Comparison of ENCODE assay signal across 1 cellular context in the genomic region with DNA sequence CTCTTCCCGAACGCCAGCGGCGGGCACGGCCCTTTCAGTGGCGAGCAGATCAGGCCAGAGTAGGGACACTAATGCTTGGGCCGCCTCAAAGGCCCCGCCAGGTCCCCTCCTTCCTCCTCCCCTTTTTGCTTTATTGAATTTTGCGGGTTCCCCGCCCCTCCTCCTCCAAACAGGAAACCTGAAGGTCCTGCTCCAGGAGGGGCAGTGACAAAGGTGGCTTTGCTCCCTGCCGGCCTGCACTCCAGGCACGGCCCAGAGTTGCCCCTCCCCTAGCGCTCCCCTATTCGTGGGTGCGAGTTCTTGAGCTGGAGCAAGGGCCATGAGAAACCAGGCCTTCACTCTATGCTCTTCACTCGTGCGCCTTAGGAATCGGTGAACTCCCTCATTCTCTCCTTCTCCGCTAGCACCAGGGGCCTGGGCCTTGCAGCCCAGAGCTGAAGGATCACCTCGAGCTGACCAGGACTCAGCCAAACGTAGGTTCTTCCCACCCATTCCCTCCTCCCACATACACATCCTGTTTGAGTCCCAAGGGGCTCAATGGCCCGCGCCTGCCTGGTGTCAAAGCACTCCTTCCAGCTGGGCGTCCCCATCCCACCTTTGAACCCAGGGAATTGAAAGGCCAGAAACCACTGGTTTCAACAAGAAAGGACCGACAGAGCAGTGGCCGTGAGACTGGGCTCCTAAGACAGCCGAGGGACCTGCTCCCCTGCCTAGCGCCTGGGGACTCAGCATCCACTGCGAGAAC.
TF ChIP-seq lines count a peak whose summit lies in the region.

No MANE protein-coding gene starts in this region.

TF ChIP-seq in HepG2, 621 proteins besides CTCF, POLR2A, EP300 and RAD21:
- TF ChIP-seq ZNF646 (CRISPR knock-in tag; IDR thresholded peaks at IDR 0.05) (no peak), ZBTB33 (CRISPR knock-in tag; IDR thresholded peaks at IDR 0.05) (0 out of 2 replicates have a peak, but pooled peaks have one; percentile 33), ZNF83 (CRISPR knock-in tag; IDR thresholded peaks at IDR 0.05; ENCODE audit: borderline replicate concordance) (no peak), CREB1 (IDR thresholded peaks at IDR 0.05) (no peak), CREB1 (CRISPR knock-in tag; IDR thresholded peaks at IDR 0.05) (no peak), ZNF563 (CRISPR knock-in tag; IDR thresholded peaks at IDR 0.05) (0 out of 2 replicates have a peak, but pooled peaks have one; percentile 24), PHF21A (CRISPR knock-in tag; IDR thresholded peaks at IDR 0.05) (peak; percentile 35; the same call in 1 of the 2 replicates), SATB2 (CRISPR knock-in tag; IDR thresholded peaks at IDR 0.05) (no peak), GTF3A (CRISPR knock-in tag; conservative IDR thresholded peaks at IDR 0.05) (no peak), FOSL1 (CRISPR knock-in tag; IDR thresholded peaks at IDR 0.05; ENCODE audit: borderline replicate concordance) (no peak), RCOR2 (CRISPR knock-in tag; IDR thresholded peaks at IDR 0.05) (no peak), FOXJ3 (CRISPR knock-in tag; IDR thresholded peaks at IDR 0.05; ENCODE audit: borderline replicate concordance) (no peak), ZNF326 (CRISPR knock-in tag; IDR thresholded peaks at IDR 0.05; ENCODE audit: borderline replicate concordance) (no peak), KDM5B (CRISPR knock-in tag; IDR thresholded peaks at IDR 0.05; ENCODE audit: borderline replicate concordance) (no peak), ZNF710 (CRISPR knock-in tag; IDR thresholded peaks at IDR 0.05; ENCODE audit: borderline replicate concordance) (0 out of 2 replicates have a peak, but pooled peaks have one; percentile 17), SNAPC5 (CRISPR knock-in tag; IDR thresholded peaks at IDR 0.05; ENCODE audit: borderline replicate concordance) (no peak), MTF1 (CRISPR knock-in tag; IDR thresholded peaks at IDR 0.05) (no peak), MAFK (conservative IDR thresholded peaks at IDR 0.05 in 1 of 2, IDR thresholded peaks at IDR 0.05 in 1 of 2; ENCODE audit: low read length in 2 of 2) (no peak), SAP130 (CRISPR knock-in tag; IDR thresholded peaks at IDR 0.05; ENCODE audit: low read depth) (0 out of 2 replicates have a peak, but pooled peaks have one; percentile 3), MED8 (CRISPR knock-in tag; IDR thresholded peaks at IDR 0.05; ENCODE audit: insufficient replicate concordance) (peak; percentile 13), RNF2 (conservative IDR thresholded peaks at IDR 0.05; ENCODE audit: low read depth) (no peak), ZNF333 (CRISPR knock-in tag; IDR thresholded peaks at IDR 0.05; ENCODE audit: borderline replicate concordance) (0 out of 2 replicates have a peak, but pooled peaks have one; percentile 49), CBFB (CRISPR knock-in tag; IDR thresholded peaks at IDR 0.05) (no peak), ZBTB46 (CRISPR knock-in tag; IDR thresholded peaks at IDR 0.05; ENCODE audit: borderline replicate concordance) (no peak), ZBTB38 (CRISPR knock-in tag; IDR thresholded peaks at IDR 0.05) (peak; percentile 83; the same call in 1 of the 2 replicates), PHF8 (CRISPR knock-in tag; IDR thresholded peaks at IDR 0.05) (0 out of 2 replicates have a peak, but pooled peaks have one; percentile 11), ZKSCAN8 (CRISPR knock-in tag; IDR thresholded peaks at IDR 0.05; ENCODE audit: borderline replicate concordance) (no peak), ZNF430 (CRISPR knock-in tag; IDR thresholded peaks at IDR 0.05) (no peak), ARNT2 (CRISPR knock-in tag; IDR thresholded peaks at IDR 0.05; ENCODE audit: low read depth) (0 out of 2 replicates have a peak, but pooled peaks have one; percentile 15), SPEN (CRISPR knock-in tag; IDR thresholded peaks at IDR 0.05; ENCODE audit: low read depth) (no peak)
- TF ChIP-seq, protein P1, sequence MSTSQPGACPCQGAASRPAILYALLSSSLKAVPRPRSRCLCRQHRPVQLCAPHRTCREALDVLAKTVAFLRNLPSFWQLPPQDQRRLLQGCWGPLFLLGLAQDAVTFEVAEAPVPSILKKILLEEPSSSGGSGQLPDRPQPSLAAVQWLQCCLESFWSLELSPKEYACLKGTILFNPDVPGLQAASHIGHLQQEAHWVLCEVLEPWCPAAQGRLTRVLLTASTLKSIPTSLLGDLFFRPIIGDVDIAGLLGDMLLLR (CRISPR knock-in tag; IDR thresholded peaks at IDR 0.05) = 0 out of 2 replicates have a peak, but pooled peaks have one; percentile 19
- TF ChIP-seq, protein P2, sequence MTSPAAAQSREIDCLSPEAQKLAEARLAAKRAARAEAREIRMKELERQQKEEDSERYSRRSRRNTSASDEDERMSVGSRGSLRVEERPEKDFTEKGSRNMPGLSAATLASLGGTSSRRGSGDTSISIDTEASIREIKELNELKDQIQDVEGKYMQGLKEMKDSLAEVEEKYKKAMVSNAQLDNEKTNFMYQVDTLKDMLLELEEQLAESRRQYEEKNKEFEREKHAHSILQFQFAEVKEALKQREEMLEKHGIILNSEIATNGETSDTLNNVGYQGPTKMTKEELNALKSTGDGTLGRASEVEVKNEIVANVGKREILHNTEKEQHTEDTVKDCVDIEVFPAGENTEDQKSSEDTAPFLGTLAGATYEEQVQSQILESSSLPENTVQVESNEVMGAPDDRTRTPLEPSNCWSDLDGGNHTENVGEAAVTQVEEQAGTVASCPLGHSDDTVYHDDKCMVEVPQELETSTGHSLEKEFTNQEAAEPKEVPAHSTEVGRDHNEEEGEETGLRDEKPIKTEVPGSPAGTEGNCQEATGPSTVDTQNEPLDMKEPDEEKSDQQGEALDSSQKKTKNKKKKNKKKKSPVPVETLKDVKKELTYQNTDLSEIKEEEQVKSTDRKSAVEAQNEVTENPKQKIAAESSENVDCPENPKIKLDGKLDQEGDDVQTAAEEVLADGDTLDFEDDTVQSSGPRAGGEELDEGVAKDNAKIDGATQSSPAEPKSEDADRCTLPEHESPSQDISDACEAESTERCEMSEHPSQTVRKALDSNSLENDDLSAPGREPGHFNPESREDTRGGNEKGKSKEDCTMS (CRISPR knock-in tag; conservative IDR thresholded peaks at IDR 0.05) = no peak
